Comparison of ENCODE assay signal across 8 cellular contexts in the genomic region with DNA sequence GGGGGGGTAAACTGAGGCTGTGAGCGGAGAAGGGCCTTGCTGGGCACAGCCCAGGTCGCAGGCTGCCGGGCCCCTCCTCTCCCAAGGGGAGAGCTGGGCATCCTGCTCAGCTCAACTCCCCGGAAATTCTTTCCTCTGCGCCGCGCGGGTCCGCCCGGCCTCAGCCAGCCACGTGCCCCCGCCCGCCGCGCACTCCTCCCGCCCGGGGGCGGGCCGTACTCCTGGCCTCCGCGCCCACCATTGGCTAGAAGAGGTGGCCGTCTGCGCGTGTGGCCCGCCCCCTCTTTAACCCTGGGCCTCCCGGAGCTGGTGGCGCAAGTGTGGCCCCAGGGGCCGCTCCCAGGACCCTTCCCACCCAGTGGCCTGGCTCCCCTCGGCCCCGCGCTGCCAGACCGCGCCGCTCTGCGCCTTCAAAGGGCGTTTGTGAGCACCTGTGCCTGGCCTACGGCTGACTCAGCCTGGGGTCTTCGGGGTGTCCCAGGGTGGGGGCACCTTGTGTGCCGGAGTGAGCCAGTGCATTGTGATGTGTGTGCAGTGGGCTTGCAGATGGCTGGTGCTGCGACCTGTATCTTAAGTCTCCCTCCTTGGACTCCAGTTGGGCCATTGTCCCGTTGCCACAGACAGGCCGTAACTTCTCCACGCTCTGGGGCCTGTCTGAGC. TPM values are rescaled to one million over a fixed set of nuclear protein-coding genes. Genes with fewer than 3 reads are reported as not detected.
DNase-seq lines count a peak whose midpoint lies in the region; ATAC-seq and TF ChIP-seq lines count a peak whose summit lies in the region.

No MANE protein-coding gene starts in this region.

- H3K36me3 ChIP-seq in ACC112 (ENCODE audit: insufficient read depth, low read length): no peaks in the 10 kb centered on the region

- peak overlapping the region; percentile 86 for H2AFZ ChIP-seq in ACC112 (ENCODE audit: low read length, unreplicated experiment)

- H3K4me1 Mint-ChIP-seq in activated T-cell treated with anti-CD3 and anti-CD28 coated beads, Interleukin-2, amount 50 U/mL, for 24 hours (ENCODE audit: low read depth): peaks cover 2% of the 10 kb centered on the region
- H3K4me1 Mint-ChIP-seq in nephron (peaks cover 38% of the 10 kb centered on the region), type B pancreatic cell (ENCODE audit: unreplicated experiment) (peaks cover 31% of the 10 kb centered on the region)

- no peak overlapping the region for H3K4me3 Mint-ChIP-seq in activated T-cell treated with anti-CD3 and anti-CD28 coated beads, Interleukin-2, amount 50 U/mL, for 24 hours
- H3K4me3 Mint-ChIP-seq in nephron (peak overlapping the region; percentile 66 to 85 (median 82)), type B pancreatic cell (peak overlapping the region; percentile 49)

- no peaks in the 10 kb centered on the region for H3K36me3 Mint-ChIP-seq in activated T-cell treated with anti-CD3 and anti-CD28 coated beads, Interleukin-2, amount 50 U/mL, for 24 hours (ENCODE audit: low read depth)
- H3K36me3 Mint-ChIP-seq in nephron (ENCODE audit: low read depth) (no peaks in the 10 kb centered on the region), type B pancreatic cell (no peaks in the 10 kb centered on the region)

- TF ChIP-seq CTCF in nephron (IDR thresholded peaks at IDR 0.05; ENCODE audit: unreplicated experiment in 3 of 3) (no peak), type B pancreatic cell (conservative IDR thresholded peaks at IDR 0.05) (no peak)

- ATAC-seq in GM18873 (IDR thresholded peaks at IDR 0.05; ENCODE audit: low FRiP score, unreplicated experiment) (no peak), HG03039 (IDR thresholded peaks at IDR 0.05; ENCODE audit: unreplicated experiment) (no peak)

- peaks cover 60% of the 10 kb centered on the region for H3K27me3 Mint-ChIP-seq in activated T-cell treated with anti-CD3 and anti-CD28 coated beads, Interleukin-2, amount 50 U/mL, for 24 hours
- H3K27me3 Mint-ChIP-seq in nephron (ENCODE audit: low read depth) (peaks cover 20% of the 10 kb centered on the region), type B pancreatic cell (peaks cover 8% of the 10 kb centered on the region)

- H3K4me3 ChIP-seq in ACC112 (ENCODE audit: low read depth, low read length): peak overlapping the region; percentile 81

- H3K27ac Mint-ChIP-seq in activated T-cell treated with anti-CD3 and anti-CD28 coated beads, Interleukin-2, amount 50 U/mL, for 24 hours: no peak overlapping the region
- H3K27ac Mint-ChIP-seq in nephron: peak overlapping the region; percentile 62 to 81 (median 75)
- H3K27ac Mint-ChIP-seq in type B pancreatic cell: no peak overlapping the region

- peak; percentile 70 for DNase-seq in HPDE6-E6E7 (ENCODE audit: extremely low spot score)
- peak; percentile 58 for DNase-seq in activated T-cell treated with anti-CD3 and anti-CD28 coated beads, Interleukin-2, amount 50 U/mL, for 24 hours
- DNase-seq in fibroblast of the conjunctiva (ENCODE audit: low read depth): peak; percentile 51
- DNase-seq in type B pancreatic cell (ENCODE audit: extremely low spot score, unreplicated experiment): no peak

- H3K4me1 ChIP-seq in ACC112 (ENCODE audit: control insufficient read depth, insufficient read depth, low read length, unreplicated experiment): peaks cover 54% of the 10 kb centered on the region

- H3K79me2 ChIP-seq in ACC112 (ENCODE audit: control insufficient read depth, insufficient read depth, low read length, unreplicated experiment): no peaks in the 10 kb centered on the region

- no peaks in the 10 kb centered on the region for H3K27me3 ChIP-seq in ACC112 (ENCODE audit: insufficient read depth, low read length)

- H3K9me3 Mint-ChIP-seq in activated T-cell treated with anti-CD3 and anti-CD28 coated beads, Interleukin-2, amount 50 U/mL, for 24 hours: no peaks in the 10 kb centered on the region
- H3K9me3 Mint-ChIP-seq in nephron: no peaks in the 10 kb centered on the region
- no peaks in the 10 kb centered on the region for H3K9me3 Mint-ChIP-seq in type B pancreatic cell

- H3K27ac ChIP-seq in ACC112 (ENCODE audit: low read depth, low read length): peak overlapping the region; percentile 86; the same call in 1 of the 2 replicates

RNA-seq across cellular contexts. Expression of gene MRGPRF, which starts 2.0 kb away (rescaled TPM):
- 0.43 and 1.4 TPM in 2 replicates for total RNA-seq in type B pancreatic cell (ENCODE audit: low replicate concordance)

RNA-seq across cellular contexts. Expression of gene MRGPRD, which starts 30.3 kb away (rescaled TPM):
- total RNA-seq in type B pancreatic cell (ENCODE audit: low replicate concordance): not detected in 2 replicates

RNA-seq across cellular contexts. Expression of gene TPCN2, which starts 37.6 kb away (rescaled TPM):
- 19.5 and 20.7 TPM in 2 replicates for total RNA-seq in type B pancreatic cell (ENCODE audit: low replicate concordance)

Comparison
In these comparisons a context has a peak if more than half of its experiments do, and no peak if none do; other contexts are left out.
1. H3K27ac Mint-ChIP-seq: peak in nephron (3 of 3); none in activated T-cell treated with anti-CD3 and anti-CD28 coated beads, Interleukin-2, amount 50 U/mL, for 24 hours (single experiment) and type B pancreatic cell (single experiment).